Comparison of ENCODE assay signal across 1 cellular context in the genomic region with DNA sequence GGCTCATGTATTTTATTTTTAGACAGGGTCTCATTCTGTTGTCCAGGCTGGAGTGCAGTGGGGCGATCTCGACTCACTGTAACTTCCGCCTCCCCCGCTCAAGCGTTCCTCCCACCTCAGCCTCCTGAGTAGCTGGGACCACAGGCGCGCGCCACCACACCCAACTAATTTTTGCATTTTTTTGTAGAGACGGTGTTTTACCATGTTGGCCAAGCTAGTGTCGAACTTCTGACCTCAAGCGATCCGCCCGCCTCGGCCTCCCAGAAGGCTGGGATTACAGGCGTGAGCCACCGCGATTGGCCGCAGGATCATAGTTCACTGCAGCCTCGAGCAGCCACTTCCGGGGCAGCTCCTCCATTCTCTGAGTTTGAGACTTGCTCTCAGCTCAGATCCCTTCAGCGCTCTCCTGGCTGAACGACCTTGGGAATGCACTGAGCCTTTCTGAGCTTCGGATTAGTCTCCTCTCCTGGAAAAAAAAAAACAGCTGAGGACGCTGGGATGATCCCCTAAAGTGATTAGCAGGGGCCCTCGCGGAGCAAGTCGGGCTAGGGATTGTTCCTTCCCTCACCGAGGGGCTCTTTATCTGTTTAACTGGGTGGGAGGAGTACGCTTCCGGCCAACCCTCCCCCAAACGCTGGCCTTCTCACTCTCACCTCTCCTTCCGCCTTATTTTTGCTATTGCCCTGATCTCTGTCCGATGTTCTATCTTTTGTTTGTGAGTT.
TF ChIP-seq lines count a peak whose summit lies in the region.

No MANE protein-coding gene starts in this region.

TF ChIP-seq in HepG2, 621 proteins besides CTCF, POLR2A, EP300 and RAD21 (continued from another document and continues in another):
- TF ChIP-seq, protein P1, sequence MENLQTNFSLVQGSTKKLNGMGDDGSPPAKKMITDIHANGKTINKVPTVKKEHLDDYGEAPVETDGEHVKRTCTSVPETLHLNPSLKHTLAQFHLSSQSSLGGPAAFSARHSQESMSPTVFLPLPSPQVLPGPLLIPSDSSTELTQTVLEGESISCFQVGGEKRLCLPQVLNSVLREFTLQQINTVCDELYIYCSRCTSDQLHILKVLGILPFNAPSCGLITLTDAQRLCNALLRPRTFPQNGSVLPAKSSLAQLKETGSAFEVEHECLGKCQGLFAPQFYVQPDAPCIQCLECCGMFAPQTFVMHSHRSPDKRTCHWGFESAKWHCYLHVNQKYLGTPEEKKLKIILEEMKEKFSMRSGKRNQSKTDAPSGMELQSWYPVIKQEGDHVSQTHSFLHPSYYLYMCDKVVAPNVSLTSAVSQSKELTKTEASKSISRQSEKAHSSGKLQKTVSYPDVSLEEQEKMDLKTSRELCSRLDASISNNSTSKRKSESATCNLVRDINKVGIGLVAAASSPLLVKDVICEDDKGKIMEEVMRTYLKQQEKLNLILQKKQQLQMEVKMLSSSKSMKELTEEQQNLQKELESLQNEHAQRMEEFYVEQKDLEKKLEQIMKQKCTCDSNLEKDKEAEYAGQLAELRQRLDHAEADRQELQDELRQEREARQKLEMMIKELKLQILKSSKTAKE (CRISPR knock-in tag; IDR thresholded peaks at IDR 0.05; ENCODE audit: borderline replicate concordance), result no peak
- TF ChIP-seq LCORL (IDR thresholded peaks at IDR 0.05) (no peak), LCORL (CRISPR knock-in tag; IDR thresholded peaks at IDR 0.05) (no peak), ZNF883 (CRISPR knock-in tag; IDR thresholded peaks at IDR 0.05; ENCODE audit: not compliant biosample characterization) (no peak), TEAD3 (CRISPR knock-in tag; optimal IDR thresholded peaks at IDR 0.05; ENCODE audit: borderline replicate concordance) (no peak), CCDC6 (CRISPR knock-in tag; IDR thresholded peaks at IDR 0.05) (no peak; the same call in 1 of the 2 replicates), ZNF83 (CRISPR knock-in tag; IDR thresholded peaks at IDR 0.05; ENCODE audit: borderline replicate concordance) (no peak), ZNF160 (CRISPR knock-in tag; IDR thresholded peaks at IDR 0.05) (no peak), NCOA5 (CRISPR knock-in tag; IDR thresholded peaks at IDR 0.05) (no peak), JUN (CRISPR knock-in tag; IDR thresholded peaks at IDR 0.05) (no peak), CBX1 (IDR thresholded peaks at IDR 0.05; ENCODE audit: low read depth) (peak; percentile 44), KDM5B (CRISPR knock-in tag; IDR thresholded peaks at IDR 0.05; ENCODE audit: borderline replicate concordance) (no peak; the same call in 1 of the 2 replicates), MED1 (CRISPR knock-in tag; IDR thresholded peaks at IDR 0.05) (peak; percentile 47; the same call in 1 of the 2 replicates), CREB1 (IDR thresholded peaks at IDR 0.05) (no peak), CREB1 (CRISPR knock-in tag; IDR thresholded peaks at IDR 0.05) (peak; percentile 60; the same call in 1 of the 2 replicates), ZBTB3 (CRISPR knock-in tag; IDR thresholded peaks at IDR 0.05; ENCODE audit: borderline replicate concordance, low read depth) (peak; percentile 52; the same call in 1 of the 2 replicates), ZNF274 (CRISPR knock-in tag; IDR thresholded peaks at IDR 0.05) (0 out of 2 replicates have a peak, but pooled peaks have one; percentile 6), ZKSCAN8 (CRISPR knock-in tag; IDR thresholded peaks at IDR 0.05; ENCODE audit: borderline replicate concordance) (no peak; the same call in 1 of the 2 replicates), THAP11 (CRISPR knock-in tag; IDR thresholded peaks at IDR 0.05) (peak; percentile 56), PRMT3 (CRISPR knock-in tag; IDR thresholded peaks at IDR 0.05; ENCODE audit: borderline replicate concordance, low read depth) (no peak), EEA1 (CRISPR knock-in tag; IDR thresholded peaks at IDR 0.05; ENCODE audit: borderline replicate concordance) (no peak), PPARG (CRISPR knock-in tag; conservative IDR thresholded peaks at IDR 0.05) (0 out of 2 replicates have a peak, but pooled peaks have one; percentile 18), ZNF616 (CRISPR knock-in tag; IDR thresholded peaks at IDR 0.05; ENCODE audit: low read depth) (no peak), ZNF367 (CRISPR knock-in tag; IDR thresholded peaks at IDR 0.05; ENCODE audit: borderline replicate concordance) (no peak), SP140L (CRISPR knock-in tag; IDR thresholded peaks at IDR 0.05; ENCODE audit: borderline replicate concordance) (no peak), ZNF562 (CRISPR knock-in tag; IDR thresholded peaks at IDR 0.05; ENCODE audit: borderline replicate concordance) (no peak), TAF15 (IDR thresholded peaks at IDR 0.05; ENCODE audit: low read depth, low read length, poor library complexity, severe bottlenecking) (no peak), ZMYM4 (CRISPR knock-in tag; IDR thresholded peaks at IDR 0.05) (0 out of 2 replicates have a peak, but pooled peaks have one; percentile 37), ZBTB8A (CRISPR knock-in tag; IDR thresholded peaks at IDR 0.05; ENCODE audit: borderline replicate concordance, low read depth) (no peak), ZNF558 (CRISPR knock-in tag; IDR thresholded peaks at IDR 0.05; ENCODE audit: borderline replicate concordance) (no peak), SMAD1 (CRISPR knock-in tag; IDR thresholded peaks at IDR 0.05; ENCODE audit: borderline replicate concordance, low read depth) (0 out of 2 replicates have a peak, but pooled peaks have one; percentile 28), NFKBIZ (CRISPR knock-in tag; IDR thresholded peaks at IDR 0.05) (peak; percentile 22; the same call in 1 of the 2 replicates)
- TF ChIP-seq, protein P2, sequence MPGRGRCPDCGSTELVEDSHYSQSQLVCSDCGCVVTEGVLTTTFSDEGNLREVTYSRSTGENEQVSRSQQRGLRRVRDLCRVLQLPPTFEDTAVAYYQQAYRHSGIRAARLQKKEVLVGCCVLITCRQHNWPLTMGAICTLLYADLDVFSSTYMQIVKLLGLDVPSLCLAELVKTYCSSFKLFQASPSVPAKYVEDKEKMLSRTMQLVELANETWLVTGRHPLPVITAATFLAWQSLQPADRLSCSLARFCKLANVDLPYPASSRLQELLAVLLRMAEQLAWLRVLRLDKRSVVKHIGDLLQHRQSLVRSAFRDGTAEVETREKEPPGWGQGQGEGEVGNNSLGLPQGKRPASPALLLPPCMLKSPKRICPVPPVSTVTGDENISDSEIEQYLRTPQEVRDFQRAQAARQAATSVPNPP (CRISPR knock-in tag; IDR thresholded peaks at IDR 0.05), result no peak
- TF ChIP-seq, protein P3, sequence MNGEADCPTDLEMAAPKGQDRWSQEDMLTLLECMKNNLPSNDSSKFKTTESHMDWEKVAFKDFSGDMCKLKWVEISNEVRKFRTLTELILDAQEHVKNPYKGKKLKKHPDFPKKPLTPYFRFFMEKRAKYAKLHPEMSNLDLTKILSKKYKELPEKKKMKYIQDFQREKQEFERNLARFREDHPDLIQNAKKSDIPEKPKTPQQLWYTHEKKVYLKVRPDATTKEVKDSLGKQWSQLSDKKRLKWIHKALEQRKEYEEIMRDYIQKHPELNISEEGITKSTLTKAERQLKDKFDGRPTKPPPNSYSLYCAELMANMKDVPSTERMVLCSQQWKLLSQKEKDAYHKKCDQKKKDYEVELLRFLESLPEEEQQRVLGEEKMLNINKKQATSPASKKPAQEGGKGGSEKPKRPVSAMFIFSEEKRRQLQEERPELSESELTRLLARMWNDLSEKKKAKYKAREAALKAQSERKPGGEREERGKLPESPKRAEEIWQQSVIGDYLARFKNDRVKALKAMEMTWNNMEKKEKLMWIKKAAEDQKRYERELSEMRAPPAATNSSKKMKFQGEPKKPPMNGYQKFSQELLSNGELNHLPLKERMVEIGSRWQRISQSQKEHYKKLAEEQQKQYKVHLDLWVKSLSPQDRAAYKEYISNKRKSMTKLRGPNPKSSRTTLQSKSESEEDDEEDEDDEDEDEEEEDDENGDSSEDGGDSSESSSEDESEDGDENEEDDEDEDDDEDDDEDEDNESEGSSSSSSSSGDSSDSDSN (CRISPR knock-in tag; IDR thresholded peaks at IDR 0.05), result peak; percentile 54; the same call in 1 of the 2 replicates
- TF ChIP-seq, protein P4, sequence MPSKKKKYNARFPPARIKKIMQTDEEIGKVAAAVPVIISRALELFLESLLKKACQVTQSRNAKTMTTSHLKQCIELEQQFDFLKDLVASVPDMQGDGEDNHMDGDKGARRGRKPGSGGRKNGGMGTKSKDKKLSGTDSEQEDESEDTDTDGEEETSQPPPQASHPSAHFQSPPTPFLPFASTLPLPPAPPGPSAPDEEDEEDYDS (CRISPR knock-in tag; IDR thresholded peaks at IDR 0.05), result peak; percentile 68
- TF ChIP-seq, protein P5, sequence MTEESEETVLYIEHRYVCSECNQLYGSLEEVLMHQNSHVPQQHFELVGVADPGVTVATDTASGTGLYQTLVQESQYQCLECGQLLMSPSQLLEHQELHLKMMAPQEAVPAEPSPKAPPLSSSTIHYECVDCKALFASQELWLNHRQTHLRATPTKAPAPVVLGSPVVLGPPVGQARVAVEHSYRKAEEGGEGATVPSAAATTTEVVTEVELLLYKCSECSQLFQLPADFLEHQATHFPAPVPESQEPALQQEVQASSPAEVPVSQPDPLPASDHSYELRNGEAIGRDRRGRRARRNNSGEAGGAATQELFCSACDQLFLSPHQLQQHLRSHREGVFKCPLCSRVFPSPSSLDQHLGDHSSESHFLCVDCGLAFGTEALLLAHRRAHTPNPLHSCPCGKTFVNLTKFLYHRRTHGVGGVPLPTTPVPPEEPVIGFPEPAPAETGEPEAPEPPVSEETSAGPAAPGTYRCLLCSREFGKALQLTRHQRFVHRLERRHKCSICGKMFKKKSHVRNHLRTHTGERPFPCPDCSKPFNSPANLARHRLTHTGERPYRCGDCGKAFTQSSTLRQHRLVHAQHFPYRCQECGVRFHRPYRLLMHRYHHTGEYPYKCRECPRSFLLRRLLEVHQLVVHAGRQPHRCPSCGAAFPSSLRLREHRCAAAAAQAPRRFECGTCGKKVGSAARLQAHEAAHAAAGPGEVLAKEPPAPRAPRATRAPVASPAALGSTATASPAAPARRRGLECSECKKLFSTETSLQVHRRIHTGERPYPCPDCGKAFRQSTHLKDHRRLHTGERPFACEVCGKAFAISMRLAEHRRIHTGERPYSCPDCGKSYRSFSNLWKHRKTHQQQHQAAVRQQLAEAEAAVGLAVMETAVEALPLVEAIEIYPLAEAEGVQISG (CRISPR knock-in tag; IDR thresholded peaks at IDR 0.05), result peak; percentile 17; the same call in 1 of the 2 replicates
- TF ChIP-seq, protein P6, sequence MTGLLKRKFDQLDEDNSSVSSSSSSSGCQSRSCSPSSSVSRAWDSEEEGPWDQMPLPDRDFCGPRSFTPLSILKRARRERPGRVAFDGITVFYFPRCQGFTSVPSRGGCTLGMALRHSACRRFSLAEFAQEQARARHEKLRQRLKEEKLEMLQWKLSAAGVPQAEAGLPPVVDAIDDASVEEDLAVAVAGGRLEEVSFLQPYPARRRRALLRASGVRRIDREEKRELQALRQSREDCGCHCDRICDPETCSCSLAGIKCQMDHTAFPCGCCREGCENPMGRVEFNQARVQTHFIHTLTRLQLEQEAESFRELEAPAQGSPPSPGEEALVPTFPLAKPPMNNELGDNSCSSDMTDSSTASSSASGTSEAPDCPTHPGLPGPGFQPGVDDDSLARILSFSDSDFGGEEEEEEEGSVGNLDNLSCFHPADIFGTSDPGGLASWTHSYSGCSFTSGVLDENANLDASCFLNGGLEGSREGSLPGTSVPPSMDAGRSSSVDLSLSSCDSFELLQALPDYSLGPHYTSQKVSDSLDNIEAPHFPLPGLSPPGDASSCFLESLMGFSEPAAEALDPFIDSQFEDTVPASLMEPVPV (CRISPR knock-in tag; IDR thresholded peaks at IDR 0.05), result no peak
- TF ChIP-seq, protein P7, sequence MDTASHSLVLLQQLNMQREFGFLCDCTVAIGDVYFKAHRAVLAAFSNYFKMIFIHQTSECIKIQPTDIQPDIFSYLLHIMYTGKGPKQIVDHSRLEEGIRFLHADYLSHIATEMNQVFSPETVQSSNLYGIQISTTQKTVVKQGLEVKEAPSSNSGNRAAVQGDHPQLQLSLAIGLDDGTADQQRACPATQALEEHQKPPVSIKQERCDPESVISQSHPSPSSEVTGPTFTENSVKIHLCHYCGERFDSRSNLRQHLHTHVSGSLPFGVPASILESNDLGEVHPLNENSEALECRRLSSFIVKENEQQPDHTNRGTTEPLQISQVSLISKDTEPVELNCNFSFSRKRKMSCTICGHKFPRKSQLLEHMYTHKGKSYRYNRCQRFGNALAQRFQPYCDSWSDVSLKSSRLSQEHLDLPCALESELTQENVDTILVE (CRISPR knock-in tag; IDR thresholded peaks at IDR 0.05), result peak; percentile 56
- TF ChIP-seq, protein P8, sequence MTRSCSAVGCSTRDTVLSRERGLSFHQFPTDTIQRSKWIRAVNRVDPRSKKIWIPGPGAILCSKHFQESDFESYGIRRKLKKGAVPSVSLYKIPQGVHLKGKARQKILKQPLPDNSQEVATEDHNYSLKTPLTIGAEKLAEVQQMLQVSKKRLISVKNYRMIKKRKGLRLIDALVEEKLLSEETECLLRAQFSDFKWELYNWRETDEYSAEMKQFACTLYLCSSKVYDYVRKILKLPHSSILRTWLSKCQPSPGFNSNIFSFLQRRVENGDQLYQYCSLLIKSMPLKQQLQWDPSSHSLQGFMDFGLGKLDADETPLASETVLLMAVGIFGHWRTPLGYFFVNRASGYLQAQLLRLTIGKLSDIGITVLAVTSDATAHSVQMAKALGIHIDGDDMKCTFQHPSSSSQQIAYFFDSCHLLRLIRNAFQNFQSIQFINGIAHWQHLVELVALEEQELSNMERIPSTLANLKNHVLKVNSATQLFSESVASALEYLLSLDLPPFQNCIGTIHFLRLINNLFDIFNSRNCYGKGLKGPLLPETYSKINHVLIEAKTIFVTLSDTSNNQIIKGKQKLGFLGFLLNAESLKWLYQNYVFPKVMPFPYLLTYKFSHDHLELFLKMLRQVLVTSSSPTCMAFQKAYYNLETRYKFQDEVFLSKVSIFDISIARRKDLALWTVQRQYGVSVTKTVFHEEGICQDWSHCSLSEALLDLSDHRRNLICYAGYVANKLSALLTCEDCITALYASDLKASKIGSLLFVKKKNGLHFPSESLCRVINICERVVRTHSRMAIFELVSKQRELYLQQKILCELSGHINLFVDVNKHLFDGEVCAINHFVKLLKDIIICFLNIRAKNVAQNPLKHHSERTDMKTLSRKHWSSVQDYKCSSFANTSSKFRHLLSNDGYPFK (CRISPR knock-in tag; IDR thresholded peaks at IDR 0.05; ENCODE audit: borderline replicate concordance), result peak; percentile 35; the same call in 1 of the 2 replicates
- TF ChIP-seq, protein P9, sequence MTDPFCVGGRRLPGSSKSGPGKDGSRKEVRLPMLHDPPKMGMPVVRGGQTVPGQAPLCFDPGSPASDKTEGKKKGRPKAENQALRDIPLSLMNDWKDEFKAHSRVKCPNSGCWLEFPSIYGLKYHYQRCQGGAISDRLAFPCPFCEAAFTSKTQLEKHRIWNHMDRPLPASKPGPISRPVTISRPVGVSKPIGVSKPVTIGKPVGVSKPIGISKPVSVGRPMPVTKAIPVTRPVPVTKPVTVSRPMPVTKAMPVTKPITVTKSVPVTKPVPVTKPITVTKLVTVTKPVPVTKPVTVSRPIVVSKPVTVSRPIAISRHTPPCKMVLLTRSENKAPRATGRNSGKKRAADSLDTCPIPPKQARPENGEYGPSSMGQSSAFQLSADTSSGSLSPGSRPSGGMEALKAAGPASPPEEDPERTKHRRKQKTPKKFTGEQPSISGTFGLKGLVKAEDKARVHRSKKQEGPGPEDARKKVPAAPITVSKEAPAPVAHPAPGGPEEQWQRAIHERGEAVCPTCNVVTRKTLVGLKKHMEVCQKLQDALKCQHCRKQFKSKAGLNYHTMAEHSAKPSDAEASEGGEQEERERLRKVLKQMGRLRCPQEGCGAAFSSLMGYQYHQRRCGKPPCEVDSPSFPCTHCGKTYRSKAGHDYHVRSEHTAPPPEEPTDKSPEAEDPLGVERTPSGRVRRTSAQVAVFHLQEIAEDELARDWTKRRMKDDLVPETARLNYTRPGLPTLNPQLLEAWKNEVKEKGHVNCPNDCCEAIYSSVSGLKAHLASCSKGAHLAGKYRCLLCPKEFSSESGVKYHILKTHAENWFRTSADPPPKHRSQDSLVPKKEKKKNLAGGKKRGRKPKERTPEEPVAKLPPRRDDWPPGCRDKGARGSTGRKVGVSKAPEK (CRISPR knock-in tag; IDR thresholded peaks at IDR 0.05; ENCODE audit: borderline replicate concordance), result 0 out of 2 replicates have a peak, but pooled peaks have one; percentile 36
